2 cellular contexts compared by ENCODE assay signal in the genomic region with DNA sequence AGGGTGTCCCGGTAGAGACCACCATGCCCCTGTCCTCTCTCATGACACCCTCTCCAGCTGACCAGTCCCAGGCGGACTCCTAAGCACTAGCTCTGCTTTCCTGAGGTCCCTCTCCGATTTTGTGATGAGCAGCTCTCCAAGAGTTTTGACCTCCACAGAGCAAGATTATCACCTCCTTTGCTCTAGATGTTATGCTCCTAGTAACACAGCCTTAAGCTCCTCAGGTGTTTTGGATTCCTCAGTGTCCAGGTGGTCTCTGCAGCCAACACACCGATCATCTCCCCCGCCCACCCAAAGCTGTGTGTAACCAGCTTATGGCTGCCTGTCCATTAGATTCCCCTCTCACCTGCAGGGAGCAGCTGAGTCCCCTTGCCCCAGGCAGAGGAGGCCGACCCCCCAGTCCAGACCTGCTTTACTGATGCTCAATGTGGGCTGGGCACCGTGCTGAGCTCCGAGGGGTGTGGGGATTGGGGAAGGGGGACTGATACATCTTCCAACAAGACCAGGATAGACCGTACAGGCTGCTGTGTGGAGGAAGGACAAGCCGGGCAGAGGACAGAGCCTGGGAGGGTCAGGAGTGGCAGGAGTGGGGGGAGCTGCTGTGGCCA.
TF ChIP-seq lines count a peak whose summit lies in the region.

No MANE protein-coding gene starts in this region.

TF ChIP-seq in SK-N-SH treated with all-trans-retinoic acid at 6 μM for 48 hours, 23 proteins besides CTCF, POLR2A, EP300 and RAD21:
- TF ChIP-seq BACH2 (CRISPR knock-in tag; IDR thresholded peaks at IDR 0.05; ENCODE audit: borderline replicate concordance) (no peak), ZNF70 (CRISPR knock-in tag; IDR thresholded peaks at IDR 0.05) (peak; percentile 90)

TF ChIP-seq in SK-N-SH, 30 proteins besides CTCF, POLR2A, EP300 and RAD21:
- no peak for TF ChIP-seq CHD2 (IDR thresholded peaks at IDR 0.05; ENCODE audit: low read length, partially characterized antibody)
